ENCODE assay signal across 20 cellular contexts in genomic region chr19:34180273-34180672, GRCh38. TPM values are rescaled to one million over a fixed set of nuclear protein-coding genes. Genes with fewer than 3 reads are reported as not detected.
A peak's percentile ranks its signal among the peaks of the same experiment; 100 is the strongest.
DNase-seq lines count a peak whose midpoint lies in the region; ATAC-seq, FAIRE-seq and TF ChIP-seq lines count a peak whose summit lies in the region.
"Had no signal": no experiment of that assay in that cellular context is flagged by ENCODE, and none has a peak within 500 bp of the region (broad histone marks: within the 10 kb centered on the region; RNA-seq: fewer than 3 reads in every experiment).

No MANE protein-coding gene starts in this region.

- ATAC-seq in activated CD4-positive, alpha-beta T cell treated with anti-CD3 and anti-CD28 coated beads for 36 hours, result no peak
- no peak for ATAC-seq in central memory CD8-positive, alpha-beta T cell (replicated peaks; ENCODE audit: extremely low read depth, poor library complexity, severe bottlenecking)
- ATAC-seq in GM18861 (IDR thresholded peaks at IDR 0.05; ENCODE audit: unreplicated experiment), result no peak

- no peaks in the 10 kb centered on the region for H3K27me3 Mint-ChIP-seq in activated CD4-positive, alpha-beta T cell treated with anti-CD3 and anti-CD28 coated beads for 36 hours
- no peaks in the 10 kb centered on the region for H3K27me3 Mint-ChIP-seq in central memory CD8-positive, alpha-beta T cell
- no peaks in the 10 kb centered on the region for H3K27me3 Mint-ChIP-seq in nephron progenitor cell (ENCODE audit: low read depth, poor library complexity)
- H3K27me3 Mint-ChIP-seq: activated CD4-positive, alpha-beta T cell treated with anti-CD3 and anti-CD28 coated beads, Interleukin-2, amount 10 ng/mL, durations not matched to agents 24 days and 14 days had no signal

- H3K36me3 Mint-ChIP-seq in activated CD4-positive, alpha-beta T cell treated with anti-CD3 and anti-CD28 coated beads for 36 hours (ENCODE audit: low read depth), result peaks cover 38% of the 10 kb centered on the region
- peaks cover 33% of the 10 kb centered on the region for H3K36me3 Mint-ChIP-seq in central memory CD8-positive, alpha-beta T cell (ENCODE audit: insufficient read depth)
- peaks cover 47% of the 10 kb centered on the region for H3K36me3 Mint-ChIP-seq in nephron progenitor cell (ENCODE audit: low read depth)

- CTCF ChIA-PET in activated CD4-positive, alpha-beta T cell treated with anti-CD3 and anti-CD28 coated beads for 36 hours (lab: Charles Lee), result interaction anchor here (0.6 to 3.5 kb wide), 2 partner anchors 40 to 166 kb away, joined by 4 to 12 read pairs; no protein-coding TSS in a partner anchor

- peaks cover 85% of the 10 kb centered on the region for H3K4me1 Mint-ChIP-seq in activated CD4-positive, alpha-beta T cell treated with anti-CD3 and anti-CD28 coated beads for 36 hours
- peaks cover 68% of the 10 kb centered on the region for H3K4me1 Mint-ChIP-seq in central memory CD8-positive, alpha-beta T cell
- peaks cover 65% of the 10 kb centered on the region for H3K4me1 Mint-ChIP-seq in nephron progenitor cell

- no peak overlapping the region for H3K4me3 Mint-ChIP-seq in activated CD4-positive, alpha-beta T cell treated with anti-CD3 and anti-CD28 coated beads for 36 hours
- H3K4me3 Mint-ChIP-seq in central memory CD8-positive, alpha-beta T cell, result peak overlapping the region; percentile 33
- H3K4me3 Mint-ChIP-seq in nephron progenitor cell, result no peak overlapping the region
- H3K4me3 Mint-ChIP-seq: activated CD4-positive, alpha-beta T cell treated with anti-CD3 and anti-CD28 coated beads, Interleukin-2, amount 10 ng/mL, durations not matched to agents 24 days and 14 days had no signal

- TF ChIP-seq POLR2A in GM12891 (IDR thresholded peaks at IDR 0.05; ENCODE audit: low read depth, low read length), result no peak

- peak; percentile 68 for FAIRE-seq in GM12891 (lab: Jason Lieb, UNC)
- FAIRE-seq: G401.6 had no signal

- intact Hi-C loops in activated CD4-positive, alpha-beta T cell treated with anti-CD3 and anti-CD28 coated beads for 36 hours (cut with DNase I, micrococcal nuclease), result no loop called here

- peak overlapping the region; percentile 8 for H3K27ac Mint-ChIP-seq in activated CD4-positive, alpha-beta T cell treated with anti-CD3 and anti-CD28 coated beads for 36 hours
- peak overlapping the region; percentile 68 for H3K27ac Mint-ChIP-seq in central memory CD8-positive, alpha-beta T cell (ENCODE audit: low read depth)
- peak overlapping the region; percentile 75 for H3K27ac Mint-ChIP-seq in nephron progenitor cell

- POLR2A ChIA-PET in activated CD4-positive, alpha-beta T cell treated with anti-CD3 and anti-CD28 coated beads for 36 hours (lab: Charles Lee), result interaction anchor here (0.6 kb wide), 1 partner anchor 46 kb away, joined by 5 read pairs; no protein-coding TSS in a partner anchor

- no peak for DNase-seq in activated CD4-positive, alpha-beta T cell treated with anti-CD3 and anti-CD28 coated beads for 36 hours
- DNase-seq in activated CD4-positive, alpha-beta T cell treated with anti-CD3 and anti-CD28 coated beads, Interleukin-2, amount 50 U/mL, for 1 hour, result no peak
- DNase-seq in GM12891 (ENCODE audit: insufficient read length, low spot score), result no peak
- no peak for DNase-seq in central memory CD8-positive, alpha-beta T cell (ENCODE audit: low spot score in 2 of 2)
- no peak for DNase-seq in nephron progenitor cell
- DNase-seq in amygdala (lab: John Stamatoyannopoulos, UW), result no peak
- DNase-seq in GOT3 (lab: John Stamatoyannopoulos, UW), result no peak
- DNase-seq: activated CD4-positive, alpha-beta T cell treated with anti-CD3 and anti-CD28 coated beads, Interleukin-2, amount 10 ng/mL, durations not matched to agents 24 days and 14 days; activated naive CD4-positive, alpha-beta T cell treated with Interleukin-2 at 50 U/mL for 16 hours; aorta; cerebellar nuclear complex; effector CD8-positive, alpha-beta T cell; NCI-H187 treated with DMSO at 0.1 percent for 48 hours; NCI-H774; PC-9; SHP77 treated with DMSO at 0.1 percent for 48 hours; T-helper 1 cell; upper lobe of left lung had no signal

- no peaks in the 10 kb centered on the region for H3K9me3 Mint-ChIP-seq in activated CD4-positive, alpha-beta T cell treated with anti-CD3 and anti-CD28 coated beads for 36 hours (ENCODE audit: low read depth)
- H3K9me3 Mint-ChIP-seq in central memory CD8-positive, alpha-beta T cell, result no peaks in the 10 kb centered on the region
- no peaks in the 10 kb centered on the region for H3K9me3 Mint-ChIP-seq in nephron progenitor cell
- H3K9me3 Mint-ChIP-seq: activated CD4-positive, alpha-beta T cell treated with anti-CD3 and anti-CD28 coated beads, Interleukin-2, amount 10 ng/mL, durations not matched to agents 24 days and 14 days had no signal

- TF ChIP-seq CTCF in nephron progenitor cell (IDR thresholded peaks at IDR 0.05), result no peak

TF ChIP-seq in GM12891, 5 proteins besides CTCF, POLR2A, EP300 and RAD21:
- TF ChIP-seq SPI1 (IDR thresholded peaks at IDR 0.05; ENCODE audit: low read depth, low read length), result no peak
- no peak for TF ChIP-seq POLR2AphosphoS5 (IDR thresholded peaks at IDR 0.05; ENCODE audit: low read depth, low read length)
- TF ChIP-seq TAF1 (IDR thresholded peaks at IDR 0.05; ENCODE audit: low read depth, low read length), result no peak
- no peak for TF ChIP-seq POU2F2 (IDR thresholded peaks at IDR 0.05; ENCODE audit: low read depth, low read length)
- TF ChIP-seq PAX5 (IDR thresholded peaks at IDR 0.05; ENCODE audit: insufficient read depth, low read length, severe bottlenecking), result no peak
TF ChIP-seq in GM12891: peak in this region for 0.

RNA-seq across cellular contexts. Expression of gene LSM14A, which starts 8.0 kb away (rescaled TPM):
- total RNA-seq in activated CD4-positive, alpha-beta T cell treated with anti-CD3 and anti-CD28 coated beads for 36 hours, result 100 to 1,000 TPM in 1 of 2 experiments, 10 to 100 TPM in 1; 89.0 to 151 TPM
- polyA plus RNA-seq in GM12891 (2012; ENCODE audit: low read depth, missing spikeins), result 77.8 TPM

Comparison
In these comparisons a context has a peak if more than half of its experiments do, and no peak if none do; other contexts are left out.
1. H3K27ac Mint-ChIP-seq: peak in every context shown above with its lines; median percentile 75 in nephron progenitor cell; 68 in central memory CD8-positive, alpha-beta T cell; 8 in activated CD4-positive, alpha-beta T cell treated with anti-CD3 and anti-CD28 coated beads for 36 hours.